ENCODE assay signal across 8 cellular contexts in the genomic region with DNA sequence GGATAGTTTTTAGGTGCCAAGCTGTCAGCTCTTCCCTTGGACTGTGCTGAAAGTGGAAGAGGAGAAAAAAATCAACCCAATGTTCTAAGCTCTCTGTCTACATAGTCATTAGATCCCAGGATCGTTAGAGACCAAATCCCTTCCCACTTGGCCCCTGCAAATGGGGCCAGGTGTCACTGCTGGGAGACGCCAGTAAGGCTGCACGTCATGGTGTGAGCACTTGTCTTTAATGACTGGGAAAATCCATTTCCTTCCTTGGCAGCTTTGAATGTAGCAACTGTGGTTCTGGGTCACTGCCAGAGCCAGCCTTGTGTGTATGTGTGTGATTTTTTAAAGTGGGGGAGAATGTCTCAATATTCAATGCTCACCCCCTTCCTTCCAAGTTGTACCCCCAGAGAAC. TPM values are rescaled to one million over a fixed set of nuclear protein-coding genes. Genes with fewer than 3 reads are reported as not detected.
DNase-seq lines count a peak whose midpoint lies in the region; ATAC-seq lines count a peak whose summit lies in the region.

No MANE protein-coding gene starts in this region.

- peaks cover 62 to 76% (median 69%) of the 10 kb centered on the region in 3 donors for H3K4me1 Mint-ChIP-seq in CD8-positive, alpha-beta memory T cell

- no peak for DNase-seq in CD8-positive, alpha-beta memory T cell
- DNase-seq in NCI-H69 (lab: John Stamatoyannopoulos, UW) (peak; percentile 94), left ventricle myocardium superior (peak; percentile 54), AML-193 (lab: John Stamatoyannopoulos, UW) (no peak), NCI-H1048 (lab: John Stamatoyannopoulos, UW) (no peak), posterior vena cava (ENCODE audit: low spot score) (no peak)

- POLR2A ChIA-PET in CD8-positive, alpha-beta memory T cell (lab: Charles Lee), result interaction anchor here (0.5 to 1.5 kb wide), 5 partner anchors 57 to 1985 kb away, joined by 3 to 7 read pairs (median 3); a partner anchor contains a TSS

- intact Hi-C loops in left ventricle myocardium superior (cut with micrococcal nuclease) (no loop called here), posterior vena cava (cut with DNase I) (no loop called here)

- H3K9me3 ChIP-seq in CD8-positive, alpha-beta memory T cell (ENCODE audit: low read length), result no peaks in the 10 kb centered on the region

- H3K27ac ChIP-seq in CD8-positive, alpha-beta memory T cell (ENCODE audit: low read depth, low read length), result no peak overlapping the region

- peaks cover 0 to 8% (median 6%) of the 10 kb centered on the region in 3 donors for H3K36me3 Mint-ChIP-seq in CD8-positive, alpha-beta memory T cell

- peak overlapping the region; percentile 55 to 96 (median 85) for H3K27ac Mint-ChIP-seq in CD8-positive, alpha-beta memory T cell

- peaks cover 0 to 1% of the 10 kb centered on the region in 2 donors for H3K27me3 Mint-ChIP-seq in CD8-positive, alpha-beta memory T cell

- peak overlapping the region; percentile 50 for H3K4me3 ChIP-seq in CD8-positive, alpha-beta memory T cell (ENCODE audit: low read length)

- no peaks in the 10 kb centered on the region for H3K27me3 ChIP-seq in CD8-positive, alpha-beta memory T cell (ENCODE audit: insufficient read depth, low read length, poor library complexity, severe bottlenecking)

- H3K4me3 Mint-ChIP-seq in CD8-positive, alpha-beta memory T cell, result peak overlapping the region; percentile 58 to 89 (median 82)

- peaks cover 71% of the 10 kb centered on the region for H3K4me1 ChIP-seq in CD8-positive, alpha-beta memory T cell (ENCODE audit: insufficient read depth, low read length)

- ATAC-seq in HG02588 (IDR thresholded peaks at IDR 0.05; ENCODE audit: unreplicated experiment) (peak; percentile 9), left ventricle myocardium superior (peak; percentile 49), GM21576 (IDR thresholded peaks at IDR 0.05; ENCODE audit: unreplicated experiment) (no peak)

- no peaks in the 10 kb centered on the region for H3K9me3 Mint-ChIP-seq in CD8-positive, alpha-beta memory T cell

- CTCF ChIA-PET in CD8-positive, alpha-beta memory T cell (lab: Charles Lee), result interaction anchor here (0.8 to 2.5 kb wide), 9 partner anchors 16 to 128 kb away, joined by 3 to 10 read pairs (median 5); no protein-coding TSS in a partner anchor

- no peaks in the 10 kb centered on the region for H3K36me3 ChIP-seq in CD8-positive, alpha-beta memory T cell (ENCODE audit: insufficient read depth, low read length)

RNA-seq across cellular contexts. Expression of a gene that starts 59.9 kb away (rescaled TPM):
- 1 to 10 TPM; 2.8 to 3.6 TPM for total RNA-seq in CD8-positive, alpha-beta memory T cell
- 5.6 TPM for polyA plus RNA-seq in CD8-positive, alpha-beta memory T cell
- 17.9 TPM for total RNA-seq in left ventricle myocardium superior
- total RNA-seq in posterior vena cava, result 10 to 100 TPM; 15.0 to 29.4 TPM

Comparison
In these comparisons a context has a peak if more than half of its experiments do, and no peak if none do; other contexts are left out.
1. DNase-seq: peak in NCI-H69 (single experiment) and left ventricle myocardium superior (single experiment); none in CD8-positive, alpha-beta memory T cell (0 of 5), AML-193 (0 of 2), NCI-H1048 (single experiment) and posterior vena cava (single experiment).